In genomic region chr2:135985018-135985825, GRCh38 we compare ENCODE assay signal across 1 cellular context.
TF ChIP-seq lines count a peak whose summit lies in the region.

Gene DARS1, minus strand, starts transcription at chr2:135985626. Its CDS starts 158 bp downstream, at chr2:135985468.

TF ChIP-seq in HepG2, 621 proteins besides CTCF, POLR2A, EP300 and RAD21 (continued from another document and continues in another):
- 0 out of 2 replicates have a peak, but pooled peaks have one; percentile 35 for TF ChIP-seq ZNF513 (CRISPR knock-in tag; conservative IDR thresholded peaks at IDR 0.05)
- peak; percentile 89 for TF ChIP-seq TFAP4 (IDR thresholded peaks at IDR 0.05; ENCODE audit: borderline replicate concordance, low read depth)
- TF ChIP-seq ZSCAN20 (CRISPR knock-in tag; IDR thresholded peaks at IDR 0.05; ENCODE audit: borderline replicate concordance), result no peak; the same call in 1 of the 2 replicates
- TF ChIP-seq CENPT (CRISPR knock-in tag; IDR thresholded peaks at IDR 0.05; ENCODE audit: low read depth), result no peak; the same call in 1 of the 2 replicates
- TF ChIP-seq ZNF10 (CRISPR knock-in tag; IDR thresholded peaks at IDR 0.05; ENCODE audit: borderline replicate concordance, low read depth), result no peak
- TF ChIP-seq ZNF552 (CRISPR knock-in tag; IDR thresholded peaks at IDR 0.05; ENCODE audit: borderline replicate concordance), result peak; percentile 67; the same call in 1 of the 2 replicates
- peak; percentile 100 for TF ChIP-seq ZNF263 (CRISPR knock-in tag; IDR thresholded peaks at IDR 0.05)
- peak; percentile 95 for TF ChIP-seq GABPB1 (CRISPR knock-in tag; IDR thresholded peaks at IDR 0.05)
- peak; percentile 83; the same call in 1 of the 2 replicates for TF ChIP-seq KIAA2018 (CRISPR knock-in tag; IDR thresholded peaks at IDR 0.05; ENCODE audit: borderline replicate concordance)
- TF ChIP-seq HMGA1 (CRISPR knock-in tag; conservative IDR thresholded peaks at IDR 0.05), result no peak
- TF ChIP-seq GATAD1 (CRISPR knock-in tag; IDR thresholded peaks at IDR 0.05), result peak; percentile 85
- peak; percentile 96 for TF ChIP-seq NRL (CRISPR knock-in tag; IDR thresholded peaks at IDR 0.05; ENCODE audit: borderline replicate concordance)
- peak; percentile 10; the same call in 1 of the 2 replicates for TF ChIP-seq STAG1 (CRISPR knock-in tag; IDR thresholded peaks at IDR 0.05)
- TF ChIP-seq MNT (IDR thresholded peaks at IDR 0.05), result peak; percentile 88
- peak; percentile 41; the same call in 1 of the 2 replicates for TF ChIP-seq GATAD2A (CRISPR knock-in tag; IDR thresholded peaks at IDR 0.05)
- no peak for TF ChIP-seq ATM (IDR thresholded peaks at IDR 0.05; ENCODE audit: borderline replicate concordance)
- no peak; the same call in 1 of the 2 replicates for TF ChIP-seq CREBL2 (CRISPR knock-in tag; IDR thresholded peaks at IDR 0.05; ENCODE audit: borderline replicate concordance)
- TF ChIP-seq ZNF879 (CRISPR knock-in tag; IDR thresholded peaks at IDR 0.05), result 0 out of 2 replicates have a peak, but pooled peaks have one; percentile 61
- TF ChIP-seq STAT5B (CRISPR knock-in tag; IDR thresholded peaks at IDR 0.05), result no peak
- TF ChIP-seq ZNF362 (CRISPR knock-in tag; IDR thresholded peaks at IDR 0.05; ENCODE audit: borderline replicate concordance), result 0 out of 2 replicates have a peak, but pooled peaks have one; percentile 34
- TF ChIP-seq FOXA1 (IDR thresholded peaks at IDR 0.05), result no peak
- 0 out of 2 replicates have a peak, but pooled peaks have one; percentile 7 for TF ChIP-seq FOXA1 (CRISPR knock-in tag; IDR thresholded peaks at IDR 0.05)
- TF ChIP-seq CBX2 (IDR thresholded peaks at IDR 0.05; ENCODE audit: low read depth, low read length), result no peak; the same call in 1 of the 2 replicates
- TF ChIP-seq CBX2 (CRISPR knock-in tag; IDR thresholded peaks at IDR 0.05; ENCODE audit: low read depth), result peak; percentile 93; the same call in 1 of the 2 replicates
- TF ChIP-seq SP140L (CRISPR knock-in tag; IDR thresholded peaks at IDR 0.05; ENCODE audit: borderline replicate concordance), result no peak
- peak; percentile 83 for TF ChIP-seq KDM4B (CRISPR knock-in tag; IDR thresholded peaks at IDR 0.05)
- no peak; the same call in 1 of the 2 replicates for TF ChIP-seq ZKSCAN5 (CRISPR knock-in tag; IDR thresholded peaks at IDR 0.05)
- no peak; the same call in 1 of the 2 replicates for TF ChIP-seq ZXDC (CRISPR knock-in tag; IDR thresholded peaks at IDR 0.05)
- peak; percentile 96; the same call in 1 of the 2 replicates for TF ChIP-seq NFKB2 (CRISPR knock-in tag; IDR thresholded peaks at IDR 0.05; ENCODE audit: borderline replicate concordance)
- TF ChIP-seq RERE (CRISPR knock-in tag; IDR thresholded peaks at IDR 0.05; ENCODE audit: low read depth), result no peak
